Comparison of ENCODE assay signal across 8 cellular contexts in genomic region chr14:61321385-61322010, GRCh38. TPM values are rescaled to one million over a fixed set of nuclear protein-coding genes. Genes with fewer than 3 reads are reported as not detected.
DNase-seq lines count a peak whose midpoint lies in the region; FAIRE-seq and TF ChIP-seq lines count a peak whose summit lies in the region.

TSS of gene PRKCH (plus strand) at chr14:61321579. CDS start at chr14:61322102, 523 bp downstream.

- H3K9me3 Mint-ChIP-seq in activated naive CD4-positive, alpha-beta T cell treated with anti-CD3 and anti-CD28 coated beads for 36 hours: no peaks in the 10 kb centered on the region

- peaks cover 25% of the 10 kb centered on the region for H3K4me1 Mint-ChIP-seq in activated naive CD4-positive, alpha-beta T cell treated with anti-CD3 and anti-CD28 coated beads for 36 hours (ENCODE audit: low read depth)

- no peaks in the 10 kb centered on the region for H3K27me3 Mint-ChIP-seq in activated naive CD4-positive, alpha-beta T cell treated with anti-CD3 and anti-CD28 coated beads for 36 hours (ENCODE audit: low read depth)

- CTCF ChIA-PET in activated naive CD4-positive, alpha-beta T cell treated with anti-CD3 and anti-CD28 coated beads for 36 hours (lab: Charles Lee): interaction anchor here (1.1 to 2.6 kb wide), 3 partner anchors 10 to 24 kb away, joined by 3 to 10 read pairs (median 4); no protein-coding TSS in a partner anchor

- no peaks in the 10 kb centered on the region for H3K4me1 ChIP-seq in parathyroid adenoma
- peaks cover 0 to 22% (median 12%) of the 10 kb centered on the region in 4 donors for H3K4me1 ChIP-seq in tibial artery

- H3K36me3 Mint-ChIP-seq in activated naive CD4-positive, alpha-beta T cell treated with anti-CD3 and anti-CD28 coated beads for 36 hours (ENCODE audit: low read depth): peaks cover 35% of the 10 kb centered on the region

- H3K27ac Mint-ChIP-seq in activated naive CD4-positive, alpha-beta T cell treated with anti-CD3 and anti-CD28 coated beads for 36 hours: peak within 1 kb of the TSS; percentile 95

- peak within 1 kb of the TSS; percentile 96 for H2AFZ ChIP-seq in parathyroid adenoma

- H3K9me3 ChIP-seq in parathyroid adenoma (ENCODE audit: control insufficient read depth, low read length) (no peaks in the 10 kb centered on the region), tibial artery (no peaks in the 10 kb centered on the region)

- intact Hi-C loops in activated naive CD4-positive, alpha-beta T cell treated with anti-CD3 and anti-CD28 coated beads for 36 hours (cut with micrococcal nuclease): loop anchor here (1.0 to 5.0 kb wide), 4 partner anchors 24 to 301 kb away; no protein-coding TSS in a partner anchor
- intact Hi-C loops in tibial artery (cut with DNase I; ENCODE audit: low total_unique reads): no loop called here

- peaks cover 2% of the 10 kb centered on the region for H3K79me2 ChIP-seq in parathyroid adenoma

- H3K4me3 Mint-ChIP-seq in activated naive CD4-positive, alpha-beta T cell treated with anti-CD3 and anti-CD28 coated beads for 36 hours: peak within 1 kb of the TSS; percentile 99

- in situ Hi-C loops in SK-MEL-5 (cut with HindIII; ENCODE audit: low pct_unique_long_range_greater_than_20kb, low sequenced_read_pairs): no loop called here

- H3K36me3 ChIP-seq in parathyroid adenoma (ENCODE audit: control insufficient read depth, insufficient read depth, low read length): no peaks in the 10 kb centered on the region
- H3K36me3 ChIP-seq in tibial artery: no peaks in the 10 kb centered on the region

- TF ChIP-seq CTCF in parathyroid adenoma (IDR thresholded peaks at IDR 0.05) (peak; percentile 28), tibial artery (IDR thresholded peaks at IDR 0.05) (no peak)

- peak within 1 kb of the TSS; percentile 69 for H3K4me3 ChIP-seq in parathyroid adenoma (ENCODE audit: low read depth, low read length)
- H3K4me3 ChIP-seq in tibial artery: peak within 1 kb of the TSS; percentile 53 to 58

- peak; percentile 55 for DNase-seq in SIG-M5 treated with dmso at 0.1 percent for 504 hours (lab: John Stamatoyannopoulos, UW; ENCODE audit: unreplicated experiment)
- DNase-seq in SIG-M5 (lab: John Stamatoyannopoulos, UW): no peak
- peak; percentile 96 for DNase-seq in HTR-8/SVneo (ENCODE audit: insufficient read length, low spot score)
- DNase-seq in SK-MEL-5 (ENCODE audit: low read depth, low spot score): peak; percentile 74
- peak; percentile 91 for DNase-seq in activated naive CD4-positive, alpha-beta T cell treated with anti-CD3 and anti-CD28 coated beads for 36 hours
- peak; percentile 36 for DNase-seq in glomerular visceral epithelial cell (ENCODE audit: extremely low spot score)
- peak; percentile 78 to 85 for DNase-seq in tibial artery

- H3K27me3 ChIP-seq in parathyroid adenoma (ENCODE audit: control insufficient read depth, insufficient read depth, low read length): no peaks in the 10 kb centered on the region
- H3K27me3 ChIP-seq in tibial artery: peaks cover 0 to 22% of the 10 kb centered on the region in 2 donors

- H3K27ac ChIP-seq in parathyroid adenoma: peak within 1 kb of the TSS; percentile 67
- peak within 1 kb of the TSS; percentile 11 to 34 for H3K27ac ChIP-seq in tibial artery

- no peak within 1 kb of the TSS for H3K9ac ChIP-seq in parathyroid adenoma

- H3K4me2 ChIP-seq in parathyroid adenoma (ENCODE audit: low read length): peak within 1 kb of the TSS; percentile 88

- no peak for FAIRE-seq in HTR-8/SVneo (lab: Jason Lieb, UNC)

RNA-seq across cellular contexts. Expression of gene PRKCH, which starts in this region (rescaled TPM):
- total RNA-seq in SK-MEL-5 (2014; rRNA removed; shearing (Covaris generic)): 51.8 and 58.6 TPM in 2 replicates
- 33.5 and 44.5 TPM in 2 replicates for polyA plus RNA-seq in SK-MEL-5 (2015; cell fraction: cytosol; rRNA removed)
- polyA plus RNA-seq in SK-MEL-5 (2015; cell fraction: nucleus; rRNA removed): 17.9 and 33.6 TPM in 2 replicates
- total RNA-seq in activated naive CD4-positive, alpha-beta T cell treated with anti-CD3 and anti-CD28 coated beads for 36 hours: 100 to 1,000 TPM; 149 to 158 TPM
